In genomic region chr14:100473249-100473648, GRCh38 we compare ENCODE assay signal across 23 cellular contexts.
"Had no signal": no experiment of that assay in that cellular context is flagged by ENCODE, and none has a peak within 500 bp of the region (broad histone marks: within the 10 kb centered on the region; RNA-seq: fewer than 3 reads in every experiment).

No MANE protein-coding gene starts in this region.

- H3K36me3 ChIP-seq: neural progenitor cell, upper lobe of right lung had no signal

- H3K27me3 ChIP-seq: esophagus muscularis mucosa, heart right ventricle, left lung, upper lobe of right lung had no signal

- H3K9ac ChIP-seq: neural progenitor cell had no signal

- H3K4me3 ChIP-seq: esophagus muscularis mucosa, heart right ventricle, left lung, lower lobe of right lung, neural progenitor cell, upper lobe of right lung had no signal

- H2AFZ ChIP-seq: neural progenitor cell had no signal

- H3K4me1 ChIP-seq: heart right ventricle, left lung, lower lobe of right lung, upper lobe of right lung had no signal

- H3K27ac ChIP-seq: esophagus muscularis mucosa, heart right ventricle, left lung, lower lobe of right lung, neural progenitor cell, upper lobe of right lung had no signal

- DNase-seq: activated CD4-positive, alpha-beta T cell treated with anti-CD3 and anti-CD28 coated beads for 36 hours; activated CD4-positive, CD25-positive, alpha-beta regulatory T cell; activated effector memory CD4-positive, alpha-beta T cell treated with Interleukin-2 at 50 U/mL for 16 hours; activated naive CD4-positive, alpha-beta T cell treated with Interleukin-2 at 50 U/mL for 16 hours; activated T-cell treated with anti-CD3 and anti-CD28 coated beads for 4 hours; activated T-cell treated with anti-CD3 and anti-CD28 coated beads, Interleukin-2, amount 50 U/mL, for 72 hours; anterior cingulate cortex; dermis blood vessel endothelial cell; effector CD4-positive, alpha-beta T cell; foreskin melanocyte; heart right ventricle; left lung; lower lobe of right lung; mesendoderm; natural killer cell; occipital lobe; right cardiac atrium; stimulated activated CD4-positive, alpha-beta T cell treated with anti-CD3 and anti-CD28 coated beads, Interleukin-4, amount 100 ng/mL, for 1 hour; stimulated activated naive CD8-positive, alpha-beta T cell treated with anti-CD3 and anti-CD28 coated beads, Interleukin-15, amount 100 ng/mL, for 72 hours; substantia nigra; upper lobe of right lung had no signal

- H3K9me3 ChIP-seq: esophagus muscularis mucosa, heart right ventricle, left lung, lower lobe of right lung, upper lobe of right lung had no signal

- H3K4me2 ChIP-seq: neural progenitor cell had no signal
